10 cellular contexts compared by ENCODE assay signal in the genomic region with DNA sequence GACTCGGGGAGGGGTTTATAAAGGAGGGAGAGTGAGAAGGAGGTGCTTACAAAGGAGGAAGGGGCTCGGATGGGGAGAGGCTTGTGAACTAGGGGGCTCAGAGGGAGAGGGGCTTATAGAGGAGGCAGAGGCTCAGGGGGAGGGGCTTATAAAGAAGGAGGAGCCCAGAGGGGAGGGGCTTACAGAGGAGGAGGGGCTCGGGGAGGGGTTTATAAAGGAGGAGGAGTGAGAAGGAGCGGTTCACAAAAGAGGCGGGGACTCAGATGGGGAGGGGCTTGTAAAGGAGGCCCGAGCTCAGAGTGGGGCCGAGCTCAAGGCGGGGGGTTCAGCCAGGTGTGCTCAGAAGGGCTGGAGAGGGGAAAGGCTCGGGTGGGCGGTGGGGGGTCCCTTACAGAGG. TPM values are rescaled to one million over a fixed set of nuclear protein-coding genes. Genes with fewer than 3 reads are reported as not detected.
DNase-seq lines count a peak whose midpoint lies in the region; ATAC-seq and TF ChIP-seq lines count a peak whose summit lies in the region.
"Had no signal": no experiment of that assay in that cellular context is flagged by ENCODE, and none has a peak within 500 bp of the region (broad histone marks: within the 10 kb centered on the region; RNA-seq: fewer than 3 reads in every experiment).

No MANE protein-coding gene starts in this region.

- intact Hi-C loops in HCT116 (cut with micrococcal nuclease): no loop called here
- intact Hi-C loops in activated CD4-positive, alpha-beta memory T cell treated with anti-CD3 and anti-CD28 coated beads for 36 hours (cut with micrococcal nuclease): no loop called here

- BruUV-seq in HCT116 (replicated peaks; lab: Mats Ljungman, UMichigan): no TSS peak

- peak in 3 of 5 donors; percentile 25 to 46 (median 28) for DNase-seq in CD8-positive, alpha-beta memory T cell
- DNase-seq in HCT116 (ENCODE audit: low read depth, low spot score) (no peak), kidney tubule cell (ENCODE audit: low spot score) (peak; percentile 29), NOMO-1 (lab: John Stamatoyannopoulos, UW; ENCODE audit: unreplicated experiment in 2 of 2) (no peak), NCI-H1930 (lab: John Stamatoyannopoulos, UW) (no peak), foreskin melanocyte (no peak)
- peak; percentile 46 for DNase-seq in activated CD4-positive, alpha-beta memory T cell treated with anti-CD3 and anti-CD28 coated beads for 36 hours

- TF ChIP-seq RAD21 in HCT116 (IDR thresholded peaks at IDR 0.05; ENCODE audit: low read depth): no peak

- H2AFZ ChIP-seq in HCT116 (ENCODE audit: low read depth, low read length, poor library complexity, severe bottlenecking): no peak overlapping the region

- H3K27ac Mint-ChIP-seq in CD8-positive, alpha-beta memory T cell: no peak overlapping the region
- H3K27ac Mint-ChIP-seq in activated CD4-positive, alpha-beta memory T cell treated with anti-CD3 and anti-CD28 coated beads for 36 hours: no peak overlapping the region

- no peaks in the 10 kb centered on the region for H3K36me3 ChIP-seq in CD8-positive, alpha-beta memory T cell (ENCODE audit: insufficient read depth, low read length)
- no peaks in the 10 kb centered on the region for H3K36me3 ChIP-seq in HCT116 (ENCODE audit: control insufficient read depth in 1 of 2, insufficient read depth in 2 of 2, low read length in 2 of 2)
- H3K36me3 ChIP-seq: tibial nerve had no signal

- ATAC-seq in HCT116: peak; percentile 71

- no peaks in the 10 kb centered on the region for H3K79me2 ChIP-seq in HCT116 (ENCODE audit: insufficient read depth, low read length)

- no peak overlapping the region for H3K27ac ChIP-seq in CD8-positive, alpha-beta memory T cell (ENCODE audit: low read depth, low read length)
- H3K27ac ChIP-seq in HCT116 (ENCODE audit: low read depth, low read length): no peak overlapping the region

- H4K20me1 ChIP-seq in HCT116 (ENCODE audit: insufficient read depth): no peaks in the 10 kb centered on the region

- TF ChIP-seq CTCF in HCT116 (IDR thresholded peaks at IDR 0.05 in 2 of 3, conservative IDR thresholded peaks at IDR 0.05 in 1 of 3; ENCODE audit: borderline replicate concordance in 1 of 3, insufficient read depth in 1 of 3, low read depth in 2 of 3, low read length in 2 of 3): no peak

- no peaks in the 10 kb centered on the region for H3K36me3 Mint-ChIP-seq in CD8-positive, alpha-beta memory T cell
- no peaks in the 10 kb centered on the region for H3K36me3 Mint-ChIP-seq in activated CD4-positive, alpha-beta memory T cell treated with anti-CD3 and anti-CD28 coated beads for 36 hours

- H3K9ac ChIP-seq in HCT116 (ENCODE audit: low read length): no peak overlapping the region

- no peak overlapping the region for H3K4me3 ChIP-seq in CD8-positive, alpha-beta memory T cell (ENCODE audit: low read length)
- no peak overlapping the region for H3K4me3 ChIP-seq in HCT116 (replicated peaks in 1 of 2; ENCODE audit: low read depth in 1 of 2, low read length in 2 of 2)
- H3K4me3 ChIP-seq: tibial nerve had no signal

- no peaks in the 10 kb centered on the region for H3K27me3 ChIP-seq in CD8-positive, alpha-beta memory T cell (ENCODE audit: insufficient read depth, low read length, poor library complexity, severe bottlenecking)
- peaks cover 4% of the 10 kb centered on the region; the same call in 1 of the 2 replicates for H3K27me3 ChIP-seq in HCT116 (ENCODE audit: insufficient read depth, low read length)

- H3K4me1 Mint-ChIP-seq in CD8-positive, alpha-beta memory T cell: peaks cover 10 to 16% (median 12%) of the 10 kb centered on the region in 3 donors
- peaks cover 7% of the 10 kb centered on the region for H3K4me1 Mint-ChIP-seq in activated CD4-positive, alpha-beta memory T cell treated with anti-CD3 and anti-CD28 coated beads for 36 hours (ENCODE audit: low read depth)

- H3K4me3 Mint-ChIP-seq in CD8-positive, alpha-beta memory T cell: no peak overlapping the region
- H3K4me3 Mint-ChIP-seq in activated CD4-positive, alpha-beta memory T cell treated with anti-CD3 and anti-CD28 coated beads for 36 hours: no peak overlapping the region

- POLR2A ChIA-PET in CD8-positive, alpha-beta memory T cell (lab: Charles Lee): interaction anchor here (0.6 kb wide), 1 partner anchor 53 kb away, joined by 4 read pairs; no protein-coding TSS in a partner anchor
- POLR2A ChIA-PET in HCT116 (lab: Charles Lee): interaction anchor here (0.6 kb wide), 1 partner anchor 156 kb away, joined by 5 read pairs; no protein-coding TSS in a partner anchor
- POLR2A ChIA-PET in activated CD4-positive, alpha-beta memory T cell treated with anti-CD3 and anti-CD28 coated beads for 36 hours (lab: Charles Lee): no interaction called here

- no peaks in the 10 kb centered on the region for H3K9me2 ChIP-seq in HCT116 (ENCODE audit: insufficient read depth)

- peaks cover 9% of the 10 kb centered on the region for H3K4me1 ChIP-seq in CD8-positive, alpha-beta memory T cell (ENCODE audit: insufficient read depth, low read length)
- peaks cover 0 to 7% of the 10 kb centered on the region in 2 experiments; a peak in 2 of 4 replicates for H3K4me1 ChIP-seq in HCT116 (ENCODE audit: control insufficient read depth in 1 of 2, insufficient read depth in 2 of 2, low read length in 2 of 2)

- no peaks in the 10 kb centered on the region for H3K9me3 ChIP-seq in CD8-positive, alpha-beta memory T cell (ENCODE audit: low read length)
- H3K9me3 ChIP-seq in HCT116 (ENCODE audit: control insufficient read depth in 1 of 2, insufficient read depth in 1 of 2, low read depth in 1 of 2, low read length in 2 of 2): no peaks in the 10 kb centered on the region
- H3K9me3 ChIP-seq: tibial nerve had no signal

- TF ChIP-seq POLR2A in HCT116 (IDR thresholded peaks at IDR 0.05; ENCODE audit: borderline replicate concordance, extremely low read depth, insufficient read depth, insufficient read length): no peak

- H3K4me2 ChIP-seq in HCT116 (ENCODE audit: low read length): no peak overlapping the region

- H3K27me3 Mint-ChIP-seq in CD8-positive, alpha-beta memory T cell: peaks cover 0 to 4% of the 10 kb centered on the region in 2 donors
- peaks cover 2% of the 10 kb centered on the region for H3K27me3 Mint-ChIP-seq in activated CD4-positive, alpha-beta memory T cell treated with anti-CD3 and anti-CD28 coated beads for 36 hours

- H3K9me3 Mint-ChIP-seq in CD8-positive, alpha-beta memory T cell: no peaks in the 10 kb centered on the region
- H3K9me3 Mint-ChIP-seq in activated CD4-positive, alpha-beta memory T cell treated with anti-CD3 and anti-CD28 coated beads for 36 hours: no peaks in the 10 kb centered on the region

- CTCF ChIA-PET in CD8-positive, alpha-beta memory T cell (lab: Charles Lee): interaction anchor here (0.6 to 0.9 kb wide), 2 partner anchors 35 to 51 kb away, joined by 3 read pairs; no protein-coding TSS in a partner anchor
- CTCF ChIA-PET in HCT116 (lab: Charles Lee): interaction anchor here (0.9 to 1.0 kb wide), 2 partner anchors 153 to 175 kb away, joined by 3 to 5 read pairs; no protein-coding TSS in a partner anchor
- CTCF ChIA-PET in activated CD4-positive, alpha-beta memory T cell treated with anti-CD3 and anti-CD28 coated beads for 36 hours (lab: Charles Lee): interaction anchor here (0.7 to 1.9 kb wide), 3 partner anchors 9 to 175 kb away, joined by 3 to 8 read pairs (median 5); no protein-coding TSS in a partner anchor

- RAD21 ChIA-PET in HCT116 (lab: Charles Lee; ENCODE audit: low non-redundant PET in 1 of 2, low total read pairs in 2 of 2, uncharacterized antibody in 2 of 2, unreplicated experiment in 2 of 2): no interaction called here

TF ChIP-seq in HCT116, 20 proteins besides CTCF, POLR2A, EP300 and RAD21 (continues in another document):
- TF ChIP-seq ELF1 (IDR thresholded peaks at IDR 0.05; ENCODE audit: borderline replicate concordance, low read depth) (no peak), ZNF274 (IDR thresholded peaks at IDR 0.05; ENCODE audit: low read depth, low read length) (no peak), TCF7L2 (IDR thresholded peaks at IDR 0.05; ENCODE audit: borderline replicate concordance, extremely low read depth, insufficient read depth, insufficient read length) (no peak), POLR2AphosphoS5 (IDR thresholded peaks at IDR 0.05; ENCODE audit: low read depth, low read length) (no peak), YY1 (IDR thresholded peaks at IDR 0.05; ENCODE audit: extremely low read depth, insufficient replicate concordance, low read depth, low read length) (no peak), SRF (IDR thresholded peaks at IDR 0.05; ENCODE audit: low read depth) (no peak), SIN3A (IDR thresholded peaks at IDR 0.05; ENCODE audit: low read depth) (no peak), JUND (IDR thresholded peaks at IDR 0.05) (no peak), SP1 (IDR thresholded peaks at IDR 0.05; ENCODE audit: low read depth) (no peak), EZH2phosphoT487 (IDR thresholded peaks at IDR 0.05; ENCODE audit: borderline replicate concordance) (no peak)

RNA-seq across cellular contexts. Expression of a gene that starts 0.5 kb away (rescaled TPM):
- not detected for total RNA-seq in CD8-positive, alpha-beta memory T cell
- polyA plus RNA-seq in CD8-positive, alpha-beta memory T cell: 0.66 TPM
- not detected for total RNA-seq in HCT116 (2021; ENCODE audit: unreplicated experiment)
- 0.10 and 0.12 TPM in 2 replicates for polyA plus RNA-seq in HCT116 (2012)
- not detected for total RNA-seq in activated CD4-positive, alpha-beta memory T cell treated with anti-CD3 and anti-CD28 coated beads for 36 hours
- total RNA-seq: endothelial cell of umbilical vein, tibial nerve had no signal
- polyA plus RNA-seq: endothelial cell of umbilical vein had no signal

RNA-seq across cellular contexts. Expression of a gene that starts 3.4 kb away (rescaled TPM):
- not detected for total RNA-seq in CD8-positive, alpha-beta memory T cell
- not detected for polyA plus RNA-seq in CD8-positive, alpha-beta memory T cell
- not detected for total RNA-seq in HCT116 (2021; ENCODE audit: unreplicated experiment)
- not detected in 2 replicates for polyA plus RNA-seq in HCT116 (2012)
- not detected for total RNA-seq in activated CD4-positive, alpha-beta memory T cell treated with anti-CD3 and anti-CD28 coated beads for 36 hours
- total RNA-seq: endothelial cell of umbilical vein, liver, tibial nerve had no signal
- polyA plus RNA-seq: endothelial cell of umbilical vein, liver had no signal

RNA-seq across cellular contexts. Expression of a gene that starts 20.7 kb away (rescaled TPM):
- 10 to 100 TPM; 21.3 to 21.4 TPM for total RNA-seq in CD8-positive, alpha-beta memory T cell
- 14.0 TPM for polyA plus RNA-seq in CD8-positive, alpha-beta memory T cell
- 20.9 TPM for total RNA-seq in HCT116 (2021; ENCODE audit: unreplicated experiment)
- 15.9 and 20.8 TPM in 2 replicates for polyA plus RNA-seq in HCT116 (2012)
- 10 to 100 TPM; 15.0 to 17.0 TPM for total RNA-seq in activated CD4-positive, alpha-beta memory T cell treated with anti-CD3 and anti-CD28 coated beads for 36 hours

RNA-seq across cellular contexts. Expression of a gene that starts 26.3 kb away (rescaled TPM):
- 10 to 100 TPM; 36.7 to 36.9 TPM for total RNA-seq in CD8-positive, alpha-beta memory T cell
- polyA plus RNA-seq in CD8-positive, alpha-beta memory T cell: 14.4 TPM
- 60.3 TPM for total RNA-seq in HCT116 (2021; ENCODE audit: unreplicated experiment)
- 64.5 and 76.2 TPM in 2 replicates for polyA plus RNA-seq in HCT116 (2012)
- total RNA-seq in activated CD4-positive, alpha-beta memory T cell treated with anti-CD3 and anti-CD28 coated beads for 36 hours: 10 to 100 TPM; 43.5 to 46.9 TPM

RNA-seq across cellular contexts. Expression of a gene that starts 59.2 kb away (rescaled TPM):
- total RNA-seq in CD8-positive, alpha-beta memory T cell: 1 to 10 TPM; 1.0 to 1.2 TPM
- polyA plus RNA-seq in CD8-positive, alpha-beta memory T cell: 0.38 TPM
- 1.2 TPM for total RNA-seq in HCT116 (2021; ENCODE audit: unreplicated experiment)
- polyA plus RNA-seq in HCT116 (2012): 1.1 and 1.9 TPM in 2 replicates
- 1 to 10 TPM; 1.1 to 1.8 TPM for total RNA-seq in activated CD4-positive, alpha-beta memory T cell treated with anti-CD3 and anti-CD28 coated beads for 36 hours
- polyA plus RNA-seq: endothelial cell of umbilical vein, liver had no signal

Comparison
In these comparisons a context has a peak if more than half of its experiments do, and no peak if none do; other contexts are left out.
1. DNase-seq: peak in CD8-positive, alpha-beta memory T cell (3 of 5), activated CD4-positive, alpha-beta memory T cell treated with anti-CD3 and anti-CD28 coated beads for 36 hours (single experiment) and kidney tubule cell (single experiment); none in HCT116 (single experiment), NOMO-1 (0 of 2), NCI-H1930 (0 of 2) and foreskin melanocyte (single experiment).